In genomic region chr3:30233924-30234666, GRCh38 we compare ENCODE assay signal across 29 cellular contexts.
A peak's percentile ranks its signal among the peaks of the same experiment; 100 is the strongest.
DNase-seq lines count a peak whose midpoint lies in the region; ATAC-seq, FAIRE-seq and TF ChIP-seq lines count a peak whose summit lies in the region.
"Had no signal": no experiment of that assay in that cellular context is flagged by ENCODE, and none has a peak within 500 bp of the region (broad histone marks: within the 10 kb centered on the region; RNA-seq: fewer than 3 reads in every experiment).

No MANE protein-coding gene starts in this region.

- no peak for DNase-seq in DND-41
- DNase-seq in glutamatergic neuron: no peak
- DNase-seq in pancreas: no peak
- no peak for DNase-seq in SIG-M5 treated with dmso at 0.1 percent for 504 hours (lab: John Stamatoyannopoulos, UW; ENCODE audit: unreplicated experiment)
- no peak for DNase-seq in SKM-1 treated with dmso at 0.1 percent for 144 hours (lab: John Stamatoyannopoulos, UW; ENCODE audit: unreplicated experiment)
- DNase-seq in endodermal cell: no peak
- DNase-seq: activated CD4-positive, alpha-beta memory T cell treated with anti-CD3 and anti-CD28 coated beads for 36 hours; activated CD4-positive, CD25-positive, alpha-beta regulatory T cell; activated CD8-positive, alpha-beta memory T cell treated with anti-CD3 and anti-CD28 coated beads, Interleukin-2, amount 50 U/mL, for 48 hours; cerebellar nuclear complex; DMS53; erythroblast; GF-D8; hippocampal formation; immature natural killer cell; mucosa of descending colon; NCI-H1048; NCI-H1930; NCI-H2227 treated with DMSO at 0.1 percent for 48 hours; stimulated activated CD8-positive, alpha-beta memory T cell treated with anti-CD3 and anti-CD28 coated beads, Interleukin-4, amount 100 ng/mL, for 48 hours; T-helper 9 cell had no signal

- no peak for TF ChIP-seq CTCF in DND-41 (IDR thresholded peaks at IDR 0.05; ENCODE audit: borderline replicate concordance, extremely low read depth, low read length, poor library complexity, severe bottlenecking)
- TF ChIP-seq CTCF in glutamatergic neuron (IDR thresholded peaks at IDR 0.05; ENCODE audit: partially characterized antibody, unreplicated experiment): no peak
- no peak for TF ChIP-seq CTCF in pancreas (IDR thresholded peaks at IDR 0.05)
- no peak for TF ChIP-seq CTCF in endodermal cell (conservative IDR thresholded peaks at IDR 0.05)

- H3K4me3 ChIP-seq in DND-41 (ENCODE audit: low read depth in 1 of 2, low read length in 2 of 2): no peak overlapping the region
- H3K4me3 ChIP-seq in pancreas: no peak overlapping the region
- no peak overlapping the region for H3K4me3 ChIP-seq in endodermal cell (ENCODE audit: low read length)
- H3K4me3 ChIP-seq: BLaER1, lung, mucosa of descending colon had no signal

- H3K27me3 ChIP-seq in DND-41 (ENCODE audit: insufficient read depth, low read length, poor library complexity) (no peaks in the 10 kb centered on the region), pancreas (no peaks in the 10 kb centered on the region), endodermal cell (ENCODE audit: control insufficient read depth, insufficient read depth, low read length, poor library complexity, severe bottlenecking) (no peaks in the 10 kb centered on the region)
- H3K27me3 ChIP-seq: BLaER1 had no signal

- H3K27ac ChIP-seq in DND-41 (ENCODE audit: low read length) (peak overlapping the region; percentile 46; the same call in 1 of the 2 replicates), pancreas (no peak overlapping the region), endodermal cell (ENCODE audit: low read depth, low read length) (no peak overlapping the region)
- H3K27ac ChIP-seq: BLaER1 had no signal

- no peaks in the 10 kb centered on the region for H3K79me2 ChIP-seq in DND-41 (ENCODE audit: insufficient read depth, low read length)

- no peak for ATAC-seq in DND-41 (ENCODE audit: insufficient read depth, low read depth)
- no peak for ATAC-seq in SK-N-SH treated with all-trans-retinoic acid at 6 μM for 48 hours
- no peak for ATAC-seq in pancreas
- no peak for ATAC-seq in GM18502 (IDR thresholded peaks at IDR 0.05; ENCODE audit: poor library complexity, unreplicated experiment)
- ATAC-seq: mucosa of descending colon had no signal

- no peaks in the 10 kb centered on the region for H3K9me3 Mint-ChIP-seq in glutamatergic neuron (ENCODE audit: unreplicated experiment)
- no peaks in the 10 kb centered on the region for H3K9me3 Mint-ChIP-seq in endodermal cell
- H3K9me3 Mint-ChIP-seq: activated CD4-positive, alpha-beta memory T cell treated with anti-CD3 and anti-CD28 coated beads for 36 hours had no signal

- H3K36me3 Mint-ChIP-seq in glutamatergic neuron (ENCODE audit: unreplicated experiment) (peaks cover 10% of the 10 kb centered on the region), endodermal cell (ENCODE audit: low read depth) (no peaks in the 10 kb centered on the region)
- H3K36me3 Mint-ChIP-seq: activated CD4-positive, alpha-beta memory T cell treated with anti-CD3 and anti-CD28 coated beads for 36 hours; activated naive CD8-positive, alpha-beta T cell; immature natural killer cell; type B pancreatic cell had no signal

- no peaks in the 10 kb centered on the region for H4K20me1 ChIP-seq in DND-41 (ENCODE audit: insufficient read depth, low read length)
- H4K20me1 ChIP-seq: BLaER1 had no signal

- 38 to 46% methylated on average over 2 of the region's 2 CpGs for WGBS in pancreas, 2 donors
- WGBS in endodermal cell (ENCODE audit: insufficient coverage in 1 of 2, insufficient read length in 1 of 2), 2 experiments: 97% methylated on average over 2 of the region's 2 CpGs; no CpG with 5 or more reads in 1 of the 2 experiments

- H3K4me2 ChIP-seq in DND-41 (ENCODE audit: insufficient read depth, low read length): no peak overlapping the region
- H3K4me2 ChIP-seq: BLaER1 had no signal

- H3K27ac Mint-ChIP-seq in glutamatergic neuron (ENCODE audit: unreplicated experiment) (peak overlapping the region; percentile 14), endodermal cell (no peak overlapping the region)
- H3K27ac Mint-ChIP-seq: activated CD4-positive, alpha-beta memory T cell treated with anti-CD3 and anti-CD28 coated beads for 36 hours; activated naive CD8-positive, alpha-beta T cell; immature natural killer cell; progenitor cell of endocrine pancreas; type B pancreatic cell had no signal

- no peak overlapping the region for H3K4me3 Mint-ChIP-seq in glutamatergic neuron (ENCODE audit: unreplicated experiment)
- no peak overlapping the region for H3K4me3 Mint-ChIP-seq in endodermal cell
- H3K4me3 Mint-ChIP-seq: activated CD4-positive, alpha-beta memory T cell treated with anti-CD3 and anti-CD28 coated beads for 36 hours; activated naive CD8-positive, alpha-beta T cell; immature natural killer cell; neural crest cell; type B pancreatic cell had no signal

- H3K27me3 Mint-ChIP-seq in glutamatergic neuron (ENCODE audit: unreplicated experiment) (peaks cover 1% of the 10 kb centered on the region), endodermal cell (ENCODE audit: insufficient read depth) (peaks cover 6% of the 10 kb centered on the region)
- H3K27me3 Mint-ChIP-seq: activated CD4-positive, alpha-beta memory T cell treated with anti-CD3 and anti-CD28 coated beads for 36 hours; activated naive CD8-positive, alpha-beta T cell; progenitor cell of endocrine pancreas; type B pancreatic cell had no signal

- FAIRE-seq in pancreas (lab: Jason Lieb, UNC): peak; percentile 26

- H3K36me3 ChIP-seq in DND-41 (ENCODE audit: insufficient read depth, low read length): no peaks in the 10 kb centered on the region
- H3K36me3 ChIP-seq in pancreas: no peaks in the 10 kb centered on the region
- no peaks in the 10 kb centered on the region for H3K36me3 ChIP-seq in endodermal cell (ENCODE audit: control insufficient read depth, insufficient read depth, low read length)
- H3K36me3 ChIP-seq: BLaER1 had no signal

- H3K4me1 ChIP-seq in DND-41 (ENCODE audit: insufficient read depth, low read length) (peaks cover 32% of the 10 kb centered on the region), pancreas (peaks cover 0 to 9% (median 6%) of the 10 kb centered on the region in 3 donors), endodermal cell (ENCODE audit: control insufficient read depth, insufficient read depth, low read length) (peaks cover 7% of the 10 kb centered on the region)
- H3K4me1 ChIP-seq: BLaER1 had no signal

- no peaks in the 10 kb centered on the region for H3K9me3 ChIP-seq in DND-41 (ENCODE audit: insufficient read depth, low read length, severe bottlenecking)
- H3K9me3 ChIP-seq in pancreas: no peaks in the 10 kb centered on the region
- no peaks in the 10 kb centered on the region for H3K9me3 ChIP-seq in endodermal cell (ENCODE audit: control insufficient read depth, low read length)
- H3K9me3 ChIP-seq: BLaER1 had no signal

- H3K4me1 Mint-ChIP-seq in glutamatergic neuron (ENCODE audit: low read depth, unreplicated experiment) (peaks cover 23% of the 10 kb centered on the region), endodermal cell (peaks cover 21% of the 10 kb centered on the region)
- H3K4me1 Mint-ChIP-seq: immature natural killer cell, neural crest cell had no signal

- no peak overlapping the region for H3K9ac ChIP-seq in DND-41 (ENCODE audit: low read depth, low read length)
- H3K9ac ChIP-seq in endodermal cell (ENCODE audit: extremely low read depth, low read length, poor library complexity, severe bottlenecking): no peak overlapping the region
- H3K9ac ChIP-seq: BLaER1 had no signal

- intact Hi-C loops in pancreas (cut with DNase I): no loop called here

- peak overlapping the region; percentile 14; the same call in 1 of the 2 replicates for H2AFZ ChIP-seq in DND-41 (ENCODE audit: low read depth, low read length)

TF ChIP-seq in SK-N-SH treated with all-trans-retinoic acid at 6 μM for 48 hours, 23 proteins besides CTCF, POLR2A, EP300 and RAD21:
- TF ChIP-seq PPARA (CRISPR knock-in tag; IDR thresholded peaks at IDR 0.05; ENCODE audit: borderline replicate concordance) (no peak), ISL1 (CRISPR knock-in tag; IDR thresholded peaks at IDR 0.05) (peak; percentile 57)
